7 cellular contexts compared by ENCODE assay signal in the genomic region with DNA sequence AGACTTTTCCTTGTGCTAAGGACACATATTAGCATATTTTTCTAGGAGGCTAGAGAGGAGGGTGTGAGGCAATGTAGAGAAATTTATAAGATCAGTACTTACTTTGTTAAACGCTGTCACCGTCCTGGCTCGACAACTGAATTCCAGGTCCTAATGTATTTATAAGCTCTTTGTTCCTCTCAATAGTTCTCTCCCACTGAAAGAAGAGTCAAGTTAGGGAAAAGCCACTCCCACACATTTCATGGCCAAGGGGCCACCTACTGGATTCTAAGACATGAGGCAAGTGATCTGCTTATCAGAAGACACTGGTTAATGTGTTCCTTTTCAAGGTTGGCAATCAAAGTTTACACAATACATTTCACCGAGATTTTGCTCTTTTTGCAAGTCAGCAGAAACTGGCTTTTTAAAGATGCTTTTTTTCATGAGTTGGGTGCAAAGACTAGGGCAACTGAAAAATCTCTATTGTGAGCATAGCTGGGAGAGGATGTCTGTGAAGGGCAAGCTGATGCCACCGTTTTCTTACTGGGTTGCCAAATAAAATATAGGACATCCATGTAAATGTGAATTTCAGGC. TPM values are rescaled to one million over a fixed set of nuclear protein-coding genes. Genes with fewer than 3 reads are reported as not detected.
"Had no signal": no experiment of that assay in that cellular context is flagged by ENCODE, and none has a peak within 500 bp of the region (broad histone marks: within the 10 kb centered on the region; RNA-seq: fewer than 3 reads in every experiment).

A gene (minus strand): TSS at position 134 of the 573 bp plus-strand sequence. CDS start 4,549 bp downstream, outside the sequence.

RNA-seq across cellular contexts. Expression of the gene that starts here (rescaled TPM):
- total RNA-seq: activated CD4-positive, alpha-beta memory T cell treated with anti-CD3 and anti-CD28 coated beads for 36 hours; activated naive CD8-positive, alpha-beta T cell treated with anti-CD3 and anti-CD28 coated beads for 36 hours; cardiac muscle cell; cerebellum; natural killer cell treated with Interleukin-12 subunit alpha and Interleukin-12 subunit beta and Interleukin-15 and Interleukin-18, amount 100 ng/mL, for 72 hours; thoracic aorta had no signal
- polyA plus RNA-seq: SK-N-SH had no signal
